In the genomic region with DNA sequence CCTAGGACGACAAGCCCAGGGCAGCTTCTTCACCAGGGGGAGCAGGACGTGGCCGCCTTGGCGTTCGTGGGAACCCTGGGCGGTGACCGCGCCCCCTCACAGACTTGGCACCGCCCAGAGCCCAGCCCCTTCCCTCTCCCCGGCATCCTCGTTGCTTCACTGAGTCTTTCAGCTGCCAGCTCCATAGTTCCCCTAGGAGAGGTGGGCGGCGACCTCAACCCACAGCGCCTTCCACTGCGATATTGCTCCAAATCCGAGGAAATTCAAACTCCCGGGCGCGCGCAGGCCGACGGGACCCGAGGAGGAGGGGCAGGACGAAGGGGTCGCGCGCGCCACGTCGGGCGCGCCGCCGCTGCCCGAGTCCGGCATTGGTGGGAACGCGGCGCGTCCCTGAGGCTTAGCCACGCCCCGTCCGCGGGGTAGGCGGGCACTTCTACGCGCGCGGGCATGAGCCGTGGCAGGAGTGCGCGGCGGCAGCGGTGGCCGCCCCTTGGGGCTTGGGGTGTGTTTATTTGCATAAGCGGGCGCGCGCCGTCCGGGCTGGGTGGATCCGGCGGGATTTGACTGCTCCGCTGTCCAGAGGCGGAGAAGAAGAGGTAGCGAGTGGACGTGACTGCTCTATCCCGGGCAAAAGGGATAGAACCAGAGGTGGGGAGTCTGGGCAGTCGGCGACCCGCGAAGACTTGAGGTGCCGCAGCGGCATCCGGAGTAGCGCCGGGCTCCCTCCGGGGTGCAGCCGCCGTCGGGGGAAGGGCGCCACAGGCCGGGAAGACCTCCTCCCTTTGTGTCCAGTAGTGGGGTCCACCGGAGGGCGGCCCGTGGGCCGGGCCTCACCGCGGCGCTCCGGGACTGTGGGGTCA, we compare ENCODE assay signal across 1 cellular context.
TF ChIP-seq lines count a peak whose summit lies in the region.

A gene with protein sequence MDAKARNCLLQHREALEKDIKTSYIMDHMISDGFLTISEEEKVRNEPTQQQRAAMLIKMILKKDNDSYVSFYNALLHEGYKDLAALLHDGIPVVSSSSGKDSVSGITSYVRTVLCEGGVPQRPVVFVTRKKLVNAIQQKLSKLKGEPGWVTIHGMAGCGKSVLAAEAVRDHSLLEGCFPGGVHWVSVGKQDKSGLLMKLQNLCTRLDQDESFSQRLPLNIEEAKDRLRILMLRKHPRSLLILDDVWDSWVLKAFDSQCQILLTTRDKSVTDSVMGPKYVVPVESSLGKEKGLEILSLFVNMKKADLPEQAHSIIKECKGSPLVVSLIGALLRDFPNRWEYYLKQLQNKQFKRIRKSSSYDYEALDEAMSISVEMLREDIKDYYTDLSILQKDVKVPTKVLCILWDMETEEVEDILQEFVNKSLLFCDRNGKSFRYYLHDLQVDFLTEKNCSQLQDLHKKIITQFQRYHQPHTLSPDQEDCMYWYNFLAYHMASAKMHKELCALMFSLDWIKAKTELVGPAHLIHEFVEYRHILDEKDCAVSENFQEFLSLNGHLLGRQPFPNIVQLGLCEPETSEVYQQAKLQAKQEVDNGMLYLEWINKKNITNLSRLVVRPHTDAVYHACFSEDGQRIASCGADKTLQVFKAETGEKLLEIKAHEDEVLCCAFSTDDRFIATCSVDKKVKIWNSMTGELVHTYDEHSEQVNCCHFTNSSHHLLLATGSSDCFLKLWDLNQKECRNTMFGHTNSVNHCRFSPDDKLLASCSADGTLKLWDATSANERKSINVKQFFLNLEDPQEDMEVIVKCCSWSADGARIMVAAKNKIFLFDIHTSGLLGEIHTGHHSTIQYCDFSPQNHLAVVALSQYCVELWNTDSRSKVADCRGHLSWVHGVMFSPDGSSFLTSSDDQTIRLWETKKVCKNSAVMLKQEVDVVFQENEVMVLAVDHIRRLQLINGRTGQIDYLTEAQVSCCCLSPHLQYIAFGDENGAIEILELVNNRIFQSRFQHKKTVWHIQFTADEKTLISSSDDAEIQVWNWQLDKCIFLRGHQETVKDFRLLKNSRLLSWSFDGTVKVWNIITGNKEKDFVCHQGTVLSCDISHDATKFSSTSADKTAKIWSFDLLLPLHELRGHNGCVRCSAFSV (N-terminal part only) (plus strand): TSS at position 579 of the 860 bp plus-strand sequence. CDS start 3,070 bp downstream, outside the sequence.
A gene with protein sequence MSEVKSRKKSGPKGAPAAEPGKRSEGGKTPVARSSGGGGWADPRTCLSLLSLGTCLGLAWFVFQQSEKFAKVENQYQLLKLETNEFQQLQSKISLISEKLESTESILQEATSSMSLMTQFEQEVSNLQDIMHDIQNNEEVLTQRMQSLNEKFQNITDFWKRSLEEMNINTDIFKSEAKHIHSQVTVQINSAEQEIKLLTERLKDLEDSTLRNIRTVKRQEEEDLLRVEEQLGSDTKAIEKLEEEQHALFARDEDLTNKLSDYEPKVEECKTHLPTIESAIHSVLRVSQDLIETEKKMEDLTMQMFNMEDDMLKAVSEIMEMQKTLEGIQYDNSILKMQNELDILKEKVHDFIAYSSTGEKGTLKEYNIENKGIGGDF (minus strand): TSS at position 77 of the 860 bp plus-strand sequence. CDS start 87 bp downstream, outside the sequence.

TF ChIP-seq in HepG2, 621 proteins besides CTCF, POLR2A, EP300 and RAD21 (continued from another document and continues in another):
- TF ChIP-seq, protein P1, sequence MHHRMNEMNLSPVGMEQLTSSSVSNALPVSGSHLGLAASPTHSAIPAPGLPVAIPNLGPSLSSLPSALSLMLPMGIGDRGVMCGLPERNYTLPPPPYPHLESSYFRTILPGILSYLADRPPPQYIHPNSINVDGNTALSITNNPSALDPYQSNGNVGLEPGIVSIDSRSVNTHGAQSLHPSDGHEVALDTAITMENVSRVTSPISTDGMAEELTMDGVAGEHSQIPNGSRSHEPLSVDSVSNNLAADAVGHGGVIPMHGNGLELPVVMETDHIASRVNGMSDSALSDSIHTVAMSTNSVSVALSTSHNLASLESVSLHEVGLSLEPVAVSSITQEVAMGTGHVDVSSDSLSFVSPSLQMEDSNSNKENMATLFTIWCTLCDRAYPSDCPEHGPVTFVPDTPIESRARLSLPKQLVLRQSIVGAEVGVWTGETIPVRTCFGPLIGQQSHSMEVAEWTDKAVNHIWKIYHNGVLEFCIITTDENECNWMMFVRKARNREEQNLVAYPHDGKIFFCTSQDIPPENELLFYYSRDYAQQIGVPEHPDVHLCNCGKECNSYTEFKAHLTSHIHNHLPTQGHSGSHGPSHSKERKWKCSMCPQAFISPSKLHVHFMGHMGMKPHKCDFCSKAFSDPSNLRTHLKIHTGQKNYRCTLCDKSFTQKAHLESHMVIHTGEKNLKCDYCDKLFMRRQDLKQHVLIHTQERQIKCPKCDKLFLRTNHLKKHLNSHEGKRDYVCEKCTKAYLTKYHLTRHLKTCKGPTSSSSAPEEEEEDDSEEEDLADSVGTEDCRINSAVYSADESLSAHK (CRISPR knock-in tag; IDR thresholded peaks at IDR 0.05; ENCODE audit: borderline replicate concordance) = no peak
- TF ChIP-seq, protein P2, sequence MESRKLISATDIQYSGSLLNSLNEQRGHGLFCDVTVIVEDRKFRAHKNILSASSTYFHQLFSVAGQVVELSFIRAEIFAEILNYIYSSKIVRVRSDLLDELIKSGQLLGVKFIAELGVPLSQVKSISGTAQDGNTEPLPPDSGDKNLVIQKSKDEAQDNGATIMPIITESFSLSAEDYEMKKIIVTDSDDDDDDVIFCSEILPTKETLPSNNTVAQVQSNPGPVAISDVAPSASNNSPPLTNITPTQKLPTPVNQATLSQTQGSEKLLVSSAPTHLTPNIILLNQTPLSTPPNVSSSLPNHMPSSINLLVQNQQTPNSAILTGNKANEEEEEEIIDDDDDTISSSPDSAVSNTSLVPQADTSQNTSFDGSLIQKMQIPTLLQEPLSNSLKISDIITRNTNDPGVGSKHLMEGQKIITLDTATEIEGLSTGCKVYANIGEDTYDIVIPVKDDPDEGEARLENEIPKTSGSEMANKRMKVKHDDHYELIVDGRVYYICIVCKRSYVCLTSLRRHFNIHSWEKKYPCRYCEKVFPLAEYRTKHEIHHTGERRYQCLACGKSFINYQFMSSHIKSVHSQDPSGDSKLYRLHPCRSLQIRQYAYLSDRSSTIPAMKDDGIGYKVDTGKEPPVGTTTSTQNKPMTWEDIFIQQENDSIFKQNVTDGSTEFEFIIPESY (CRISPR knock-in tag; IDR thresholded peaks at IDR 0.05) = no peak
- TF ChIP-seq ZNF776 (CRISPR knock-in tag; IDR thresholded peaks at IDR 0.05) (peak; percentile 93), ZNF17 (CRISPR knock-in tag; IDR thresholded peaks at IDR 0.05) (no peak), ZNF333 (CRISPR knock-in tag; IDR thresholded peaks at IDR 0.05; ENCODE audit: borderline replicate concordance) (peak; percentile 82; the same call in 1 of the 2 replicates), ZNF331 (CRISPR knock-in tag; IDR thresholded peaks at IDR 0.05) (0 out of 2 replicates have a peak, but pooled peaks have one; percentile 34), ZNF317 (CRISPR knock-in tag; IDR thresholded peaks at IDR 0.05) (peak; percentile 81), RXRB (CRISPR knock-in tag; IDR thresholded peaks at IDR 0.05; ENCODE audit: borderline replicate concordance) (no peak), ZNF33B (CRISPR knock-in tag; IDR thresholded peaks at IDR 0.05) (no peak; the same call in 1 of the 2 replicates)
- TF ChIP-seq, protein P3, sequence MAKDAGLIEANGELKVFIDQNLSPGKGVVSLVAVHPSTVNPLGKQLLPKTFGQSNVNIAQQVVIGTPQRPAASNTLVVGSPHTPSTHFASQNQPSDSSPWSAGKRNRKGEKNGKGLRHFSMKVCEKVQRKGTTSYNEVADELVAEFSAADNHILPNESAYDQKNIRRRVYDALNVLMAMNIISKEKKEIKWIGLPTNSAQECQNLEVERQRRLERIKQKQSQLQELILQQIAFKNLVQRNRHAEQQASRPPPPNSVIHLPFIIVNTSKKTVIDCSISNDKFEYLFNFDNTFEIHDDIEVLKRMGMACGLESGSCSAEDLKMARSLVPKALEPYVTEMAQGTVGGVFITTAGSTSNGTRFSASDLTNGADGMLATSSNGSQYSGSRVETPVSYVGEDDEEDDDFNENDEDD (CRISPR knock-in tag; IDR thresholded peaks at IDR 0.05; ENCODE audit: borderline replicate concordance) = peak; percentile 96
- TF ChIP-seq, protein P4, sequence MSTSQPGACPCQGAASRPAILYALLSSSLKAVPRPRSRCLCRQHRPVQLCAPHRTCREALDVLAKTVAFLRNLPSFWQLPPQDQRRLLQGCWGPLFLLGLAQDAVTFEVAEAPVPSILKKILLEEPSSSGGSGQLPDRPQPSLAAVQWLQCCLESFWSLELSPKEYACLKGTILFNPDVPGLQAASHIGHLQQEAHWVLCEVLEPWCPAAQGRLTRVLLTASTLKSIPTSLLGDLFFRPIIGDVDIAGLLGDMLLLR (CRISPR knock-in tag; IDR thresholded peaks at IDR 0.05) = 0 out of 2 replicates have a peak, but pooled peaks have one; percentile 34
- TF ChIP-seq, protein P5, sequence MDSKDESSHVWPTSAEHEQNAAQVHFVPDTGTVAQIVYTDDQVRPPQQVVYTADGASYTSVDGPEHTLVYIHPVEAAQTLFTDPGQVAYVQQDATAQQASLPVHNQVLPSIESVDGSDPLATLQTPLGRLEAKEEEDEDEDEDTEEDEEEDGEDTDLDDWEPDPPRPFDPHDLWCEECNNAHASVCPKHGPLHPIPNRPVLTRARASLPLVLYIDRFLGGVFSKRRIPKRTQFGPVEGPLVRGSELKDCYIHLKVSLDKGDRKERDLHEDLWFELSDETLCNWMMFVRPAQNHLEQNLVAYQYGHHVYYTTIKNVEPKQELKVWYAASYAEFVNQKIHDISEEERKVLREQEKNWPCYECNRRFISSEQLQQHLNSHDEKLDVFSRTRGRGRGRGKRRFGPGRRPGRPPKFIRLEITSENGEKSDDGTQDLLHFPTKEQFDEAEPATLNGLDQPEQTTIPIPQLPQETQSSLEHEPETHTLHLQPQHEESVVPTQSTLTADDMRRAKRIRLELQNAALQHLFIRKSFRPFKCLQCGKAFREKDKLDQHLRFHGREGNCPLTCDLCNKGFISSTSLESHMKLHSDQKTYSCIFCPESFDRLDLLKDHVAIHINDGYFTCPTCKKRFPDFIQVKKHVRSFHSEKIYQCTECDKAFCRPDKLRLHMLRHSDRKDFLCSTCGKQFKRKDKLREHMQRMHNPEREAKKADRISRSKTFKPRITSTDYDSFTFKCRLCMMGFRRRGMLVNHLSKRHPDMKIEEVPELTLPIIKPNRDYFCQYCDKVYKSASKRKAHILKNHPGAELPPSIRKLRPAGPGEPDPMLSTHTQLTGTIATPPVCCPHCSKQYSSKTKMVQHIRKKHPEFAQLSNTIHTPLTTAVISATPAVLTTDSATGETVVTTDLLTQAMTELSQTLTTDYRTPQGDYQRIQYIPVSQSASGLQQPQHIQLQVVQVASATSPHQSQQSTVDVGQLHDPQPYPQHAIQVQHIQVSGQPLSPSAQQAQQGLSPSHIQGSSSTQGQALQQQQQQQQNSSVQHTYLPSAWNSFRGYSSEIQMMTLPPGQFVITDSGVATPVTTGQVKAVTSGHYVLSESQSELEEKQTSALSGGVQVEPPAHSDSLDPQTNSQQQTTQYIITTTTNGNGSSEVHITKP (CRISPR knock-in tag; IDR thresholded peaks at IDR 0.05; ENCODE audit: low read depth) = peak; percentile 64
- TF ChIP-seq, protein P6, sequence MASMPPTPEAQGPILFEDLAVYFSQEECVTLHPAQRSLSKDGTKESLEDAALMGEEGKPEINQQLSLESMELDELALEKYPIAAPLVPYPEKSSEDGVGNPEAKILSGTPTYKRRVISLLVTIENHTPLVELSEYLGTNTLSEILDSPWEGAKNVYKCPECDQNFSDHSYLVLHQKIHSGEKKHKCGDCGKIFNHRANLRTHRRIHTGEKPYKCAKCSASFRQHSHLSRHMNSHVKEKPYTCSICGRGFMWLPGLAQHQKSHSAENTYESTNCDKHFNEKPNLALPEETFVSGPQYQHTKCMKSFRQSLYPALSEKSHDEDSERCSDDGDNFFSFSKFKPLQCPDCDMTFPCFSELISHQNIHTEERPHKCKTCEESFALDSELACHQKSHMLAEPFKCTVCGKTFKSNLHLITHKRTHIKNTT (CRISPR knock-in tag; IDR thresholded peaks at IDR 0.05) = no peak
- TF ChIP-seq, protein P7, sequence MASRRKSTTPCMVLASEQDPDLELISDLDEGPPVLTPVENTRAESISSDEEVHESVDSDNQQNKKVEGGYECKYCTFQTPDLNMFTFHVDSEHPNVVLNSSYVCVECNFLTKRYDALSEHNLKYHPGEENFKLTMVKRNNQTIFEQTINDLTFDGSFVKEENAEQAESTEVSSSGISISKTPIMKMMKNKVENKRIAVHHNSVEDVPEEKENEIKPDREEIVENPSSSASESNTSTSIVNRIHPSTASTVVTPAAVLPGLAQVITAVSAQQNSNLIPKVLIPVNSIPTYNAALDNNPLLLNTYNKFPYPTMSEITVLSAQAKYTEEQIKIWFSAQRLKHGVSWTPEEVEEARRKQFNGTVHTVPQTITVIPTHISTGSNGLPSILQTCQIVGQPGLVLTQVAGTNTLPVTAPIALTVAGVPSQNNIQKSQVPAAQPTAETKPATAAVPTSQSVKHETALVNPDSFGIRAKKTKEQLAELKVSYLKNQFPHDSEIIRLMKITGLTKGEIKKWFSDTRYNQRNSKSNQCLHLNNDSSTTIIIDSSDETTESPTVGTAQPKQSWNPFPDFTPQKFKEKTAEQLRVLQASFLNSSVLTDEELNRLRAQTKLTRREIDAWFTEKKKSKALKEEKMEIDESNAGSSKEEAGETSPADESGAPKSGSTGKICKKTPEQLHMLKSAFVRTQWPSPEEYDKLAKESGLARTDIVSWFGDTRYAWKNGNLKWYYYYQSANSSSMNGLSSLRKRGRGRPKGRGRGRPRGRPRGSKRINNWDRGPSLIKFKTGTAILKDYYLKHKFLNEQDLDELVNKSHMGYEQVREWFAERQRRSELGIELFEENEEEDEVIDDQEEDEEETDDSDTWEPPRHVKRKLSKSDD (CRISPR knock-in tag; IDR thresholded peaks at IDR 0.05; ENCODE audit: low read depth) = 0 out of 2 replicates have a peak, but pooled peaks have one; percentile 17
- TF ChIP-seq, protein P8, sequence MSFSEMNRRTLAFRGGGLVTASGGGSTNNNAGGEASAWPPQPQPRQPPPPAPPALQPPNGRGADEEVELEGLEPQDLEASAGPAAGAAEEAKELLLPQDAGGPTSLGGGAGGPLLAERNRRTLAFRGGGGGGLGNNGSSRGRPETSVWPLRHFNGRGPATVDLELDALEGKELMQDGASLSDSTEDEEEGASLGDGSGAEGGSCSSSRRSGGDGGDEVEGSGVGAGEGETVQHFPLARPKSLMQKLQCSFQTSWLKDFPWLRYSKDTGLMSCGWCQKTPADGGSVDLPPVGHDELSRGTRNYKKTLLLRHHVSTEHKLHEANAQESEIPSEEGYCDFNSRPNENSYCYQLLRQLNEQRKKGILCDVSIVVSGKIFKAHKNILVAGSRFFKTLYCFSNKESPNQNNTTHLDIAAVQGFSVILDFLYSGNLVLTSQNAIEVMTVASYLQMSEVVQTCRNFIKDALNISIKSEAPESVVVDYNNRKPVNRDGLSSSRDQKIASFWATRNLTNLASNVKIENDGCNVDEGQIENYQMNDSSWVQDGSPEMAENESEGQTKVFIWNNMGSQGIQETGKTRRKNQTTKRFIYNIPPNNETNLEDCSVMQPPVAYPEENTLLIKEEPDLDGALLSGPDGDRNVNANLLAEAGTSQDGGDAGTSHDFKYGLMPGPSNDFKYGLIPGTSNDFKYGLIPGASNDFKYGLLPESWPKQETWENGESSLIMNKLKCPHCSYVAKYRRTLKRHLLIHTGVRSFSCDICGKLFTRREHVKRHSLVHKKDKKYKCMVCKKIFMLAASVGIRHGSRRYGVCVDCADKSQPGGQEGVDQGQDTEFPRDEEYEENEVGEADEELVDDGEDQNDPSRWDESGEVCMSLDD (CRISPR knock-in tag; IDR thresholded peaks at IDR 0.05; ENCODE audit: borderline replicate concordance) = 0 out of 2 replicates have a peak, but pooled peaks have one; percentile 31
- TF ChIP-seq, protein P9, sequence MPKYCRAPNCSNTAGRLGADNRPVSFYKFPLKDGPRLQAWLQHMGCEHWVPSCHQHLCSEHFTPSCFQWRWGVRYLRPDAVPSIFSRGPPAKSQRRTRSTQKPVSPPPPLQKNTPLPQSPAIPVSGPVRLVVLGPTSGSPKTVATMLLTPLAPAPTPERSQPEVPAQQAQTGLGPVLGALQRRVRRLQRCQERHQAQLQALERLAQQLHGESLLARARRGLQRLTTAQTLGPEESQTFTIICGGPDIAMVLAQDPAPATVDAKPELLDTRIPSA (CRISPR knock-in tag; IDR thresholded peaks at IDR 0.05; ENCODE audit: borderline replicate concordance) = 0 out of 2 replicates have a peak, but pooled peaks have one; percentile 11
